Comparison of ENCODE assay signal across 32 cellular contexts in genomic region chr4:38859501-38859900, GRCh38. TPM values are rescaled to one million over a fixed set of nuclear protein-coding genes. Genes with fewer than 3 reads are reported as not detected.
"Had no signal": no experiment of that assay in that cellular context is flagged by ENCODE, and none has a peak within 500 bp of the region (broad histone marks: within the 10 kb centered on the region; RNA-seq: fewer than 3 reads in every experiment).

No MANE protein-coding gene starts in this region.

- ATAC-seq: activated CD4-positive, CD25-positive, alpha-beta regulatory T cell treated with anti-CD3 and anti-CD28 coated beads, Interleukin-2, amount 50 U/mL, for 24 hours; natural killer cell; right lobe of liver; stimulated activated naive CD8-positive, alpha-beta T cell treated with anti-CD3 and anti-CD28 coated beads, Interleukin-15, Interleukin-2, amounts not matched to agents 100 U/mL and 50 U/mL, for 24 hours had no signal

- H2AFZ ChIP-seq: neural progenitor cell had no signal

- H3K27ac ChIP-seq: ascending aorta, cardiac muscle cell, colonic mucosa, epithelial cell of prostate, esophagus squamous epithelium, left ventricle myocardium inferior, neural progenitor cell, right lobe of liver, testis, transverse colon, VCaP had no signal

- H3K9ac ChIP-seq: neural progenitor cell had no signal

- DNase-seq: activated CD4-positive, alpha-beta T cell treated with anti-CD3 and anti-CD28 coated beads for 48 hours; activated CD4-positive, alpha-beta T cell treated with anti-CD3 and anti-CD28 coated beads, Interleukin-2, amount 50 U/mL, for 48 hours; activated CD8-positive, alpha-beta memory T cell treated with anti-CD3 and anti-CD28 coated beads, Interleukin-2, amount 50 U/mL, for 4 hours; activated gamma-delta T cell; activated naive CD4-positive, alpha-beta T cell treated with anti-CD3 and anti-CD28 coated beads, Interleukin-2, amount 10 ng/mL, durations not matched to agents 7 days and 5 days; activated naive CD8-positive, alpha-beta T cell treated with anti-CD3 and anti-CD28 coated beads, Interleukin-2, amount 10 ng/mL, durations not matched to agents 7 days and 5 days; activated T-cell treated with anti-CD3 and anti-CD28 coated beads, Interleukin-2, amount 50 U/mL, for 1 hour; cerebellar nuclear complex; colonic mucosa; effector CD8-positive, alpha-beta T cell; esophagus squamous epithelium; left ventricle myocardium inferior; mesendoderm; natural killer cell; posterior cingulate gyrus; right lobe of liver; stimulated activated CD4-positive, alpha-beta T cell treated with anti-CD3 and anti-CD28 coated beads, Interleukin-12 subunit alpha, Interleukin-12 subunit beta, amount 100 ng/mL, for 4 hours; stimulated activated CD4-positive, alpha-beta T cell treated with anti-CD3 and anti-CD28 coated beads, Interleukin-4, amount 100 ng/mL, for 1 hour; stimulated activated naive CD8-positive, alpha-beta T cell treated with anti-CD3 and anti-CD28 coated beads, Interleukin-15, Interleukin-2, amounts not matched to agents 100 U/mL and 50 U/mL, for 24 hours; testis; transverse colon had no signal

- FAIRE-seq: endometrium, TTC549, urothelium cell line had no signal

- H3K36me3 ChIP-seq: ascending aorta, cardiac muscle cell, colonic mucosa, esophagus squamous epithelium, left ventricle myocardium inferior, neural progenitor cell, right lobe of liver, transverse colon had no signal

- H3K4me2 ChIP-seq: neural progenitor cell had no signal

- H3K4me3 ChIP-seq: ascending aorta, cardiac muscle cell, colonic mucosa, esophagus squamous epithelium, left ventricle myocardium inferior, lung, neural progenitor cell, right lobe of liver, testis, transverse colon had no signal

- H3K9me3 ChIP-seq: ascending aorta, colonic mucosa, esophagus squamous epithelium, left ventricle myocardium inferior, right lobe of liver, testis, transverse colon had no signal

- H3K27me3 ChIP-seq: ascending aorta, cardiac muscle cell, colonic mucosa, esophagus squamous epithelium, neural progenitor cell, right lobe of liver, testis, transverse colon had no signal

- H3K4me1 ChIP-seq: ascending aorta, colonic mucosa, neural progenitor cell, testis had no signal

RNA-seq across cellular contexts. Expression of gene TLR6, which starts 2.9 kb away (rescaled TPM):
- polyA plus RNA-seq: cardiac muscle cell had no signal

RNA-seq across cellular contexts. Expression of gene FAM114A1, which starts 8.1 kb away (rescaled TPM):
- total RNA-seq: activated CD8-positive, alpha-beta memory T cell treated with anti-CD3 and anti-CD28 coated beads for 36 hours had no signal

RNA-seq across cellular contexts. Expression of gene TLR1, which starts 54.9 kb away (rescaled TPM):
- polyA plus RNA-seq: cardiac muscle cell had no signal
